ENCODE assay signal across 23 cellular contexts in the genomic region with DNA sequence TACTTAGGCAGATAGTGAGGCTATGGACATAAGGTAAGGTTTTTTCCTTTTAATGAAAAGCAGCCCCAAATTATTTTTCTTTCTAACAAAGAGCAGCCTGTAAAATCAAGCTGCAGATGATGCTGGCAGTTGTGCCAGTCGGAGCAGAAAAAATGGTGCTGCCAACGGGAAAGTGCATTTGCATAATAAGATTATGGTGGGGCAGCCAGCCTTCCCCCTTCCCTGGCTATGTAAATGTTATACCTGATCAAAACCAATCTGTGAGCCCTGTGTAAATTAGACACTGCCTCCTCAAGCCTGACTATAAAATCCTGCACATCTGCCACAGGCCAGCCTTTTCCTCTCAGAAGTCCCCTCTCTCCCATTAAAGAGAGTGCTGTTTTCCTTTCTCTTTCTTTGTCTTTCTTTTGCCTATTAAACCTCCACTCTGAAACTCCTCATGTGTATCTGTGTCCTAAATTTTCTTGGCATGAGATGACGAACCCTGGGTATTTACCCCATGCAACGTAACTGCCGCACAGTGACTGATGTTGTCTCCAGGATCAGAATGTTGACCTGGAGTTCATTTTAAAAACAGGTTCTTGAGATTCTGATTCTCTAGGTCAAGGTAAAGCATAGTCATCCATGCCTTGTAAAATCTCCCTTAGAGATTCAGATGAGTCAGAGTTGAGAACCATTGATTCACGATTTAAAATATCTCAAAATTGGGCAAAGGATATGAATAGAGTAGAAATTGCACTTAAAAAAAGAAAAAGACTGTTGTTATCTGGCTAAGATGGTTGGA.
DNase-seq lines count a peak whose midpoint lies in the region; ATAC-seq and TF ChIP-seq lines count a peak whose summit lies in the region.
"Had no signal": no experiment of that assay in that cellular context is flagged by ENCODE, and none has a peak within 500 bp of the region (broad histone marks: within the 10 kb centered on the region; RNA-seq: fewer than 3 reads in every experiment).

No MANE protein-coding gene starts in this region.

- POLR2A ChIA-PET in A673 (lab: Charles Lee; ENCODE audit: low non-redundant PET) (no interaction called here), PC-3 (lab: Charles Lee; ENCODE audit: unreplicated experiment) (interaction anchor here (0.7 kb wide), 1 partner anchor 580 kb away, joined by 3 read pairs; no protein-coding TSS in a partner anchor)

- peak overlapping the region; percentile 69 for H3K4me2 ChIP-seq in PC-3 (ENCODE audit: low read length)
- H3K4me2 ChIP-seq: A549 had no signal

- intact Hi-C loops in A673 (cut with micrococcal nuclease; ENCODE audit: unreplicated experiment): no loop called here
- intact Hi-C loops in PC-3 (cut with micrococcal nuclease): loop anchor here (1.0 to 5.0 kb wide), 2 partner anchors 24 to 48 kb away; no protein-coding TSS in a partner anchor

- H4K20me1 ChIP-seq in PC-3 (ENCODE audit: low read length): no peaks in the 10 kb centered on the region

- no peak overlapping the region for H3K4me3 ChIP-seq in A673 (ENCODE audit: low read depth, low read length, poor library complexity, severe bottlenecking)
- H3K4me3 ChIP-seq in PC-3 (ENCODE audit: low read length): peak overlapping the region; percentile 52; the same call in 1 of the 2 replicates
- H3K4me3 ChIP-seq in upper lobe of left lung: no peak overlapping the region
- H3K4me3 ChIP-seq: A549, tibial artery had no signal

- H3K27me3 ChIP-seq in A673 (replicated peaks; ENCODE audit: insufficient read depth, low read depth, low read length, poor library complexity): peaks cover 22% of the 10 kb centered on the region
- H3K27me3 ChIP-seq in PC-3 (ENCODE audit: low read length): no peaks in the 10 kb centered on the region
- H3K27me3 ChIP-seq in upper lobe of left lung: no peaks in the 10 kb centered on the region
- H3K27me3 ChIP-seq: tibial artery had no signal

- TF ChIP-seq CTCF in A673 (conservative IDR thresholded peaks at IDR 0.05; ENCODE audit: low read depth, low read length) (no peak), PC-3 (conservative IDR thresholded peaks at IDR 0.05; ENCODE audit: low read depth, low read length) (no peak), upper lobe of left lung (IDR thresholded peaks at IDR 0.05) (no peak)

- H3K27ac ChIP-seq in A673 (ENCODE audit: low read depth, low read length, poor library complexity, severe bottlenecking) (no peak overlapping the region), PC-3 (ENCODE audit: low read length) (peak overlapping the region; percentile 82), upper lobe of left lung (no peak overlapping the region)
- H3K27ac ChIP-seq: A549, HL-60, tibial artery had no signal

- H3K9me3 ChIP-seq in A673 (ENCODE audit: low read depth, low read length, poor library complexity, severe bottlenecking): no peaks in the 10 kb centered on the region
- H3K9me3 ChIP-seq in PC-3 (ENCODE audit: low read length): no peaks in the 10 kb centered on the region
- H3K9me3 ChIP-seq in upper lobe of left lung: no peaks in the 10 kb centered on the region
- H3K9me3 ChIP-seq: tibial artery had no signal

- H2AFZ ChIP-seq in PC-3 (ENCODE audit: low read length): peak overlapping the region; percentile 32

- 81 to 85% methylated on average over 6 of the region's 6 CpGs for WGBS in upper lobe of left lung, 2 donors

- no peak for TF ChIP-seq POLR2A in upper lobe of left lung (IDR thresholded peaks at IDR 0.05)

- CTCF ChIA-PET in A673 (lab: Charles Lee) (no interaction called here), PC-3 (lab: Charles Lee) (no interaction called here)

- H3K79me2 ChIP-seq in PC-3 (ENCODE audit: low read length): no peaks in the 10 kb centered on the region

- H3F3A ChIP-seq in PC-3 (ENCODE audit: low read length, unreplicated experiment): no peaks in the 10 kb centered on the region

- H3K9ac ChIP-seq in PC-3 (ENCODE audit: low read length): peak overlapping the region; percentile 49

- DNase-seq in A673 (ENCODE audit: low spot score) (peak; percentile 9), NCI-H1092 treated with DMSO at 0.1 percent for 48 hours (lab: John Stamatoyannopoulos, UW) (peak; percentile 50), PC-3 (peak; percentile 92), kidney tubule cell (ENCODE audit: low spot score) (peak; percentile 40), upper lobe of left lung (no peak), NCI-H2081 treated with DMSO at 0.1 percent for 48 hours (lab: John Stamatoyannopoulos, UW) (no peak), cortex of kidney (lab: John Stamatoyannopoulos, UW) (no peak)
- DNase-seq: activated CD4-positive, alpha-beta T cell treated with anti-CD3 and anti-CD28 coated beads, Interleukin-2, amount 50 U/mL, for 4 hours; activated CD8-positive, alpha-beta memory T cell treated with anti-CD3 and anti-CD28 coated beads, Interleukin-2, amount 50 U/mL, for 48 hours; COR-L47; naive thymus-derived CD4-positive, alpha-beta T cell; NCI-H1417 treated with DMSO at 0.1 percent for 48 hours; NCI-H345; right cardiac atrium; RPMI8226; stimulated activated CD4-positive, alpha-beta T cell treated with anti-CD3 and anti-CD28 coated beads, Interleukin-4, amount 100 ng/mL, for 4 hours; tibial artery had no signal

- no peak for TF ChIP-seq EP300 in upper lobe of left lung (IDR thresholded peaks at IDR 0.05)

- H3K36me3 ChIP-seq in A673 (ENCODE audit: insufficient read depth, low read length, poor library complexity, severe bottlenecking) (no peaks in the 10 kb centered on the region), PC-3 (ENCODE audit: low read depth, low read length) (no peaks in the 10 kb centered on the region), upper lobe of left lung (no peaks in the 10 kb centered on the region)
- H3K36me3 ChIP-seq: tibial artery had no signal

- BruUV-seq in A673 (replicated peaks; lab: Mats Ljungman, UMichigan) (no TSS peak), PC-3 (replicated peaks; lab: Mats Ljungman, UMichigan) (no TSS peak)

- H3K9me2 ChIP-seq in PC-3 (replicated peaks; ENCODE audit: low read length): no peaks in the 10 kb centered on the region

- peak; percentile 52 for ATAC-seq in PC-3
- no peak for ATAC-seq in upper lobe of left lung (ENCODE audit: low FRiP score in 2 of 2)
- no peak for ATAC-seq in GM21447 (IDR thresholded peaks at IDR 0.05; ENCODE audit: unreplicated experiment)
- ATAC-seq: A549; esophagus mucosa; HepG2; naive thymus-derived CD4-positive, alpha-beta T cell; right cardiac atrium; WTC11 had no signal

- H3K4me1 ChIP-seq in A673 (ENCODE audit: insufficient read depth, low read length, poor library complexity, severe bottlenecking) (no peaks in the 10 kb centered on the region), PC-3 (ENCODE audit: insufficient read depth, low read length) (peaks cover 57% of the 10 kb centered on the region), upper lobe of left lung (no peaks in the 10 kb centered on the region)
- H3K4me1 ChIP-seq: A549, tibial artery had no signal

Comparison
In these comparisons a context has a peak if more than half of its experiments do, and no peak if none do; other contexts are left out.
1. DNase-seq: peak in A673 (single experiment), NCI-H1092 treated with DMSO at 0.1 percent for 48 hours (single experiment), PC-3 (single experiment) and kidney tubule cell (single experiment); none in upper lobe of left lung (0 of 2), NCI-H2081 treated with DMSO at 0.1 percent for 48 hours (single experiment) and cortex of kidney (single experiment).